ENCODE assay signal across 19 cellular contexts in genomic region chr20:62318411-62319345, GRCh38. TPM values are rescaled to one million over a fixed set of nuclear protein-coding genes. Genes with fewer than 3 reads are reported as not detected.
DNase-seq lines count a peak whose midpoint lies in the region; ATAC-seq and TF ChIP-seq lines count a peak whose summit lies in the region.
"Had no signal": no experiment of that assay in that cellular context is flagged by ENCODE, and none has a peak within 500 bp of the region (broad histone marks: within the 10 kb centered on the region; RNA-seq: fewer than 3 reads in every experiment).

No MANE protein-coding gene starts in this region.

- H3K9ac ChIP-seq in SK-N-SH (no peak overlapping the region), HCT116 (ENCODE audit: low read length) (no peak overlapping the region)
- H3K9ac ChIP-seq: neural progenitor cell had no signal

- DNase-seq in SK-N-SH (no peak), HCT116 (ENCODE audit: low read depth, low spot score) (no peak), nephron progenitor cell (no peak), body of pancreas (no peak), esophagus muscularis mucosa (ENCODE audit: extremely low spot score) (no peak), kidney glomerular epithelial cell (lab: John Stamatoyannopoulos, UW) (no peak)
- DNase-seq in activated naive CD8-positive, alpha-beta T cell treated with anti-CD3 and anti-CD28 coated beads, Interleukin-2, amount 10 ng/mL, durations not matched to agents 7 days and 5 days, result no peak
- DNase-seq: activated T-cell treated with anti-CD3 and anti-CD28 coated beads, Interleukin-2, amount 50 U/mL, for 24 hours; amniotic stem cell; NCI-H1048; NCI-H2107; stimulated activated CD4-positive, alpha-beta T cell treated with anti-CD3 and anti-CD28 coated beads, Interleukin-2, amount 100 ng/mL, for 24 hours; thyroid gland had no signal

- H3K4me2 ChIP-seq in SK-N-SH (no peak overlapping the region), HCT116 (ENCODE audit: low read length) (no peak overlapping the region)
- H3K4me2 ChIP-seq: neural progenitor cell had no signal

- H3K4me1 ChIP-seq in SK-N-SH (ENCODE audit: control insufficient read depth in 1 of 2, insufficient read depth in 2 of 2, low read depth in 1 of 2, low read length in 1 of 2) (no peaks in the 10 kb centered on the region), HCT116 (ENCODE audit: control insufficient read depth in 1 of 2, insufficient read depth in 2 of 2, low read length in 2 of 2) (peaks cover 0 to 5% of the 10 kb centered on the region in 2 experiments; a peak in 1 of 4 replicates), body of pancreas (no peaks in the 10 kb centered on the region), esophagus muscularis mucosa (peaks cover 0 to 5% (median 0%) of the 10 kb centered on the region in 4 donors)
- H3K4me1 ChIP-seq: neural progenitor cell, right atrium auricular region, thyroid gland had no signal

- ATAC-seq in SK-N-SH treated with all-trans-retinoic acid at 6 μM for 48 hours (peak; percentile 5; the same call in 1 of the 3 replicates), HCT116 (no peak), body of pancreas (no peak)
- ATAC-seq in activated naive CD8-positive, alpha-beta T cell treated with anti-CD3 and anti-CD28 coated beads, Interleukin-2, amount 10 ng/mL, durations not matched to agents 7 days and 5 days (ENCODE audit: low read depth), result peak; percentile 27
- ATAC-seq: activated CD4-positive, CD25-positive, alpha-beta regulatory T cell treated with anti-CD3 and anti-CD28 coated beads, Interleukin-2, amount 50 U/mL, for 24 hours; CD8-positive, alpha-beta T cell had no signal

- H3K79me2 ChIP-seq in SK-N-SH (ENCODE audit: insufficient read depth) (no peaks in the 10 kb centered on the region), HCT116 (ENCODE audit: insufficient read depth, low read length) (peaks cover 7% of the 10 kb centered on the region; the same call in 1 of the 2 replicates)

- POLR2A ChIA-PET in SK-N-SH (lab: Yijun Ruan, JAX), result no interaction called here
- POLR2A ChIA-PET in HCT116 (lab: Charles Lee), result no interaction called here
- POLR2A ChIA-PET in activated naive CD8-positive, alpha-beta T cell treated with anti-CD3 and anti-CD28 coated beads, Interleukin-2, amount 10 ng/mL, durations not matched to agents 7 days and 5 days (lab: Charles Lee), result no interaction called here

- H3K36me3 Mint-ChIP-seq in activated naive CD8-positive, alpha-beta T cell treated with anti-CD3 and anti-CD28 coated beads, Interleukin-2, amount 10 ng/mL, durations not matched to agents 7 days and 5 days, result no peaks in the 10 kb centered on the region
- H3K36me3 Mint-ChIP-seq in nephron progenitor cell (ENCODE audit: low read depth), result peaks cover 22% of the 10 kb centered on the region
- H3K36me3 Mint-ChIP-seq: CD8-positive, alpha-beta T cell; neural progenitor cell had no signal

- H3K9me3 ChIP-seq in SK-N-SH, result no peaks in the 10 kb centered on the region
- H3K9me3 ChIP-seq in HCT116 (ENCODE audit: control insufficient read depth in 1 of 2, insufficient read depth in 1 of 2, low read depth in 1 of 2, low read length in 2 of 2), result no peaks in the 10 kb centered on the region
- H3K9me3 ChIP-seq in body of pancreas, result no peaks in the 10 kb centered on the region
- no peaks in the 10 kb centered on the region for H3K9me3 ChIP-seq in esophagus muscularis mucosa
- H3K9me3 ChIP-seq: right atrium auricular region, thyroid gland had no signal

- RAD21 ChIA-PET in HCT116 (lab: Charles Lee; ENCODE audit: low non-redundant PET in 1 of 2, low total read pairs in 2 of 2, uncharacterized antibody in 2 of 2, unreplicated experiment in 2 of 2), result interaction anchor here (0.6 to 0.7 kb wide), 2 partner anchors 17 to 105 kb away, joined by 3 read pairs; no protein-coding TSS in a partner anchor

- H2AFZ ChIP-seq in SK-N-SH (ENCODE audit: low read depth) (no peak overlapping the region), HCT116 (ENCODE audit: low read depth, low read length, poor library complexity, severe bottlenecking) (no peak overlapping the region)
- H2AFZ ChIP-seq: neural progenitor cell had no signal

- BruUV-seq in HCT116 (replicated peaks; lab: Mats Ljungman, UMichigan), result no TSS peak

- H3K4me3 ChIP-seq in SK-N-SH (ENCODE audit: low read depth in 2 of 2, low read length in 1 of 2) (no peak overlapping the region), HCT116 (replicated peaks in 1 of 2; ENCODE audit: low read depth in 1 of 2, low read length in 2 of 2) (no peak overlapping the region), body of pancreas (no peak overlapping the region), esophagus muscularis mucosa (no peak overlapping the region)
- H3K4me3 ChIP-seq: neural progenitor cell, right atrium auricular region, thyroid gland had no signal

- H4K20me1 ChIP-seq in SK-N-SH (ENCODE audit: insufficient read depth) (no peaks in the 10 kb centered on the region), HCT116 (ENCODE audit: insufficient read depth) (no peaks in the 10 kb centered on the region)

- 85% methylated on average over 13 of the region's 36 CpGs for WGBS in SK-N-SH (ENCODE audit: low lambda C conversion rate)
- 89 to 95% methylated on average over 17 to 25 of the region's 36 CpGs for WGBS in body of pancreas, 2 donors
- 88% methylated on average over 26 of the region's 36 CpGs for WGBS in esophagus muscularis mucosa

- H3K27me3 Mint-ChIP-seq in activated naive CD8-positive, alpha-beta T cell treated with anti-CD3 and anti-CD28 coated beads, Interleukin-2, amount 10 ng/mL, durations not matched to agents 7 days and 5 days, result no peaks in the 10 kb centered on the region
- no peaks in the 10 kb centered on the region for H3K27me3 Mint-ChIP-seq in nephron progenitor cell (ENCODE audit: low read depth, poor library complexity)
- H3K27me3 Mint-ChIP-seq: activated T-cell treated with anti-CD3 and anti-CD28 coated beads, Interleukin-2, amount 50 U/mL, for 24 hours; memory B cell had no signal

- intact Hi-C loops in HCT116 (cut with micrococcal nuclease), result no loop called here
- intact Hi-C loops in body of pancreas (cut with DNase I), result no loop called here
- intact Hi-C loops in esophagus muscularis mucosa (cut with DNase I), result no loop called here

- H3K9me2 ChIP-seq in SK-N-SH (no peaks in the 10 kb centered on the region), HCT116 (ENCODE audit: insufficient read depth) (no peaks in the 10 kb centered on the region)

- no peak overlapping the region for H3K27ac Mint-ChIP-seq in activated naive CD8-positive, alpha-beta T cell treated with anti-CD3 and anti-CD28 coated beads, Interleukin-2, amount 10 ng/mL, durations not matched to agents 7 days and 5 days
- H3K27ac Mint-ChIP-seq in nephron progenitor cell, result peak overlapping the region; percentile 42
- H3K27ac Mint-ChIP-seq: activated T-cell treated with anti-CD3 and anti-CD28 coated beads, Interleukin-2, amount 50 U/mL, for 24 hours; CD8-positive, alpha-beta T cell; neural progenitor cell had no signal

- H3K36me3 ChIP-seq in SK-N-SH (replicated peaks in 1 of 2; ENCODE audit: control insufficient read depth in 1 of 2, insufficient read depth in 2 of 2, low read length in 1 of 2), result peaks cover 0 to 62% of the 10 kb centered on the region in 2 experiments
- peaks cover 15 to 55% of the 10 kb centered on the region in 2 experiments for H3K36me3 ChIP-seq in HCT116 (ENCODE audit: control insufficient read depth in 1 of 2, insufficient read depth in 2 of 2, low read length in 2 of 2)
- peaks cover 0 to 13% of the 10 kb centered on the region in 2 donors for H3K36me3 ChIP-seq in body of pancreas (replicated peaks in 1 of 2; ENCODE audit: insufficient read depth in 1 of 2, low read depth in 2 of 2)
- peaks cover 74 to 89% (median 86%) of the 10 kb centered on the region in 4 donors for H3K36me3 ChIP-seq in esophagus muscularis mucosa
- H3K36me3 ChIP-seq: neural progenitor cell had no signal

- no peaks in the 10 kb centered on the region for H3K4me1 Mint-ChIP-seq in activated naive CD8-positive, alpha-beta T cell treated with anti-CD3 and anti-CD28 coated beads, Interleukin-2, amount 10 ng/mL, durations not matched to agents 7 days and 5 days
- H3K4me1 Mint-ChIP-seq in nephron progenitor cell, result no peaks in the 10 kb centered on the region
- H3K4me1 Mint-ChIP-seq: neural progenitor cell had no signal

- H3K9me3 Mint-ChIP-seq in activated naive CD8-positive, alpha-beta T cell treated with anti-CD3 and anti-CD28 coated beads, Interleukin-2, amount 10 ng/mL, durations not matched to agents 7 days and 5 days, result no peaks in the 10 kb centered on the region
- H3K9me3 Mint-ChIP-seq in nephron progenitor cell, result peaks cover 4% of the 10 kb centered on the region
- H3K9me3 Mint-ChIP-seq: activated T-cell treated with anti-CD3 and anti-CD28 coated beads, Interleukin-2, amount 50 U/mL, for 24 hours; CD8-positive, alpha-beta T cell; neural progenitor cell had no signal

- CTCF ChIA-PET in SK-N-SH (lab: Yijun Ruan, JAX) (interaction anchor here (0.6 to 1.1 kb wide), 4 partner anchors 12 to 106 kb away, joined by 3 to 5 read pairs (median 4); no protein-coding TSS in a partner anchor), HCT116 (lab: Charles Lee) (no interaction called here)

- H3F3A ChIP-seq in SK-N-SH (replicated peaks; ENCODE audit: insufficient read depth), result no peaks in the 10 kb centered on the region

- no peak overlapping the region for H3K4me3 Mint-ChIP-seq in activated naive CD8-positive, alpha-beta T cell treated with anti-CD3 and anti-CD28 coated beads, Interleukin-2, amount 10 ng/mL, durations not matched to agents 7 days and 5 days
- no peak overlapping the region for H3K4me3 Mint-ChIP-seq in nephron progenitor cell
- H3K4me3 Mint-ChIP-seq: activated T-cell treated with anti-CD3 and anti-CD28 coated beads, Interleukin-2, amount 50 U/mL, for 24 hours; CD8-positive, alpha-beta T cell; memory B cell; neural progenitor cell had no signal

- H3K27ac ChIP-seq in SK-N-SH (ENCODE audit: low read depth in 2 of 2, low read length in 1 of 2) (no peak overlapping the region), HCT116 (ENCODE audit: low read depth, low read length) (peak overlapping the region; percentile 29; the same call in 1 of the 2 replicates), body of pancreas (no peak overlapping the region), esophagus muscularis mucosa (replicated peaks in 1 of 4) (peak overlapping the region in 2 of 4 donors; percentile 27 to 57)
- H3K27ac ChIP-seq: neural progenitor cell, right atrium auricular region, thyroid gland had no signal

- no peak for TF ChIP-seq CTCF in SK-N-SH (IDR thresholded peaks at IDR 0.05)
- TF ChIP-seq CTCF in HCT116 (IDR thresholded peaks at IDR 0.05 in 2 of 3, conservative IDR thresholded peaks at IDR 0.05 in 1 of 3; ENCODE audit: borderline replicate concordance in 1 of 3, insufficient read depth in 1 of 3, low read depth in 2 of 3, low read length in 2 of 3), result no peak
- no peak for TF ChIP-seq CTCF in nephron progenitor cell (IDR thresholded peaks at IDR 0.05)
- TF ChIP-seq CTCF in body of pancreas (IDR thresholded peaks at IDR 0.05), result no peak
- no peak for TF ChIP-seq CTCF in esophagus muscularis mucosa (IDR thresholded peaks at IDR 0.05)

- no peak for TF ChIP-seq RAD21 in SK-N-SH (IDR thresholded peaks at IDR 0.05; ENCODE audit: low read length)
- no peak for TF ChIP-seq RAD21 in HCT116 (IDR thresholded peaks at IDR 0.05; ENCODE audit: low read depth)

- H3K27me3 ChIP-seq in SK-N-SH (ENCODE audit: insufficient read depth) (no peaks in the 10 kb centered on the region), HCT116 (ENCODE audit: insufficient read depth, low read length) (no peaks in the 10 kb centered on the region), body of pancreas (no peaks in the 10 kb centered on the region), esophagus muscularis mucosa (no peaks in the 10 kb centered on the region)
- H3K27me3 ChIP-seq: neural progenitor cell, right atrium auricular region, thyroid gland had no signal

- TF ChIP-seq EP300 in SK-N-SH (IDR thresholded peaks at IDR 0.05; ENCODE audit: borderline replicate concordance in 1 of 2, low read depth in 1 of 2, low read length in 1 of 2) (no peak), esophagus muscularis mucosa (IDR thresholded peaks at IDR 0.05) (no peak)

- TF ChIP-seq POLR2A in HCT116 (IDR thresholded peaks at IDR 0.05; ENCODE audit: borderline replicate concordance, extremely low read depth, insufficient read depth, insufficient read length) (no peak), body of pancreas (IDR thresholded peaks at IDR 0.05) (no peak), esophagus muscularis mucosa (IDR thresholded peaks at IDR 0.05; ENCODE audit: low read depth) (no peak)

RNA-seq across cellular contexts. Expression of gene ADRM1, which starts 15.9 kb away (rescaled TPM):
- 137 and 142 TPM in 2 replicates for polyA plus RNA-seq in SK-N-SH (2012; rRNA removed)
- polyA plus RNA-seq in SK-N-SH (2012; cell fraction: cytosol; rRNA removed), result 77.3 and 106 TPM in 2 replicates
- polyA plus RNA-seq in SK-N-SH (2012; cell fraction: nucleus; rRNA removed), result 122 and 167 TPM in 2 replicates
- total RNA-seq in HCT116 (2021; ENCODE audit: unreplicated experiment) (158 TPM), body of pancreas (100 to 1,000 TPM in 1 of 2 donors, 10 to 100 TPM in 1; 79.9 to 104 TPM), esophagus muscularis mucosa (100 to 1,000 TPM; 127 to 184 (median 173) TPM)
- 196 and 200 TPM in 2 replicates for polyA plus RNA-seq in HCT116 (2012)
- 10 to 100 TPM; 72.4 to 74.6 TPM for total RNA-seq in activated naive CD8-positive, alpha-beta T cell treated with anti-CD3 and anti-CD28 coated beads, Interleukin-2, amount 10 ng/mL, durations not matched to agents 7 days and 5 days

RNA-seq across cellular contexts. Expression of gene LAMA5, which starts 48.4 kb away (rescaled TPM):
- polyA plus RNA-seq in SK-N-SH (2012; rRNA removed), result 16.1 and 27.2 TPM in 2 replicates
- polyA plus RNA-seq in SK-N-SH (2012; cell fraction: cytosol; rRNA removed), result 9.9 and 17.8 TPM in 2 replicates
- 127 and 252 TPM in 2 replicates for polyA plus RNA-seq in SK-N-SH (2012; cell fraction: nucleus; rRNA removed)
- 321 TPM for total RNA-seq in HCT116 (2021; ENCODE audit: unreplicated experiment)
- polyA plus RNA-seq in HCT116 (2012), result 190 and 217 TPM in 2 replicates
- total RNA-seq in activated naive CD8-positive, alpha-beta T cell treated with anti-CD3 and anti-CD28 coated beads, Interleukin-2, amount 10 ng/mL, durations not matched to agents 7 days and 5 days, result under 1 TPM; 0.54 to 0.80 TPM
- total RNA-seq in body of pancreas, result 100 to 1,000 TPM; 115 to 185 TPM
- 100 to 1,000 TPM in 3 of 4 donors, 10 to 100 TPM in 1; 70.1 to 257 (median 150) TPM for total RNA-seq in esophagus muscularis mucosa

Comparison
In these comparisons a context has a peak if more than half of its experiments do, and no peak if none do; other contexts are left out.
1. ATAC-seq: peak in SK-N-SH treated with all-trans-retinoic acid at 6 μM for 48 hours (single experiment) and activated naive CD8-positive, alpha-beta T cell treated with anti-CD3 and anti-CD28 coated beads, Interleukin-2, amount 10 ng/mL, durations not matched to agents 7 days and 5 days (single experiment); none in HCT116 (single experiment) and body of pancreas (single experiment).
2. RNA of gene LAMA5, which starts 48.4 kb away (total RNA-seq): 321 TPM in HCT116 (single experiment), 115 to 185 TPM in body of pancreas and 70.1 to 257 TPM in esophagus muscularis mucosa; 0.54 to 0.80 TPM in activated naive CD8-positive, alpha-beta T cell treated with anti-CD3 and anti-CD28 coated beads, Interleukin-2, amount 10 ng/mL, durations not matched to agents 7 days and 5 days; every median in the first group is over 10 times any median in the second.